1 cellular context compared by ENCODE assay signal in genomic region chr6:137216875-137217553, GRCh38.
TF ChIP-seq lines count a peak whose summit lies in the region.

No MANE protein-coding gene starts in this region.

TF ChIP-seq in HepG2, 621 proteins besides CTCF, POLR2A, EP300 and RAD21 (continued from another document):
- no peak for TF ChIP-seq KIAA2018 (CRISPR knock-in tag; IDR thresholded peaks at IDR 0.05; ENCODE audit: borderline replicate concordance)
- TF ChIP-seq SALL1 (CRISPR knock-in tag; IDR thresholded peaks at IDR 0.05): peak; percentile 12; the same call in 1 of the 2 replicates
- TF ChIP-seq LCORL (IDR thresholded peaks at IDR 0.05): no peak
- no peak for TF ChIP-seq LCORL (CRISPR knock-in tag; IDR thresholded peaks at IDR 0.05)
- TF ChIP-seq ZMYM4 (CRISPR knock-in tag; IDR thresholded peaks at IDR 0.05): 0 out of 2 replicates have a peak, but pooled peaks have one; percentile 14
- TF ChIP-seq SSRP1 (CRISPR knock-in tag; IDR thresholded peaks at IDR 0.05): 0 out of 2 replicates have a peak, but pooled peaks have one; percentile 30
- TF ChIP-seq KDM3A (CRISPR knock-in tag; IDR thresholded peaks at IDR 0.05; ENCODE audit: low read depth): no peak
- TF ChIP-seq PRMT3 (CRISPR knock-in tag; IDR thresholded peaks at IDR 0.05; ENCODE audit: borderline replicate concordance, low read depth): no peak
- TF ChIP-seq MAFK (conservative IDR thresholded peaks at IDR 0.05 in 1 of 2, IDR thresholded peaks at IDR 0.05 in 1 of 2; ENCODE audit: low read length in 2 of 2): 0 out of 4 replicates have a peak, but pooled peaks of 1 of the 2 experiments have one; percentile 14
- TF ChIP-seq ZFY (CRISPR knock-in tag; IDR thresholded peaks at IDR 0.05): peak; percentile 49; the same call in 1 of the 2 replicates
- 0 out of 2 replicates have a peak, but pooled peaks have one; percentile 40 for TF ChIP-seq ZBTB43 (CRISPR knock-in tag; conservative IDR thresholded peaks at IDR 0.05)
- 0 out of 2 replicates have a peak, but pooled peaks have one; percentile 26 for TF ChIP-seq PLSCR1 (CRISPR knock-in tag; IDR thresholded peaks at IDR 0.05; ENCODE audit: borderline replicate concordance)
- no peak for TF ChIP-seq SRSF4 (IDR thresholded peaks at IDR 0.05; ENCODE audit: low read depth, low read length, poor library complexity, severe bottlenecking)
